Comparison of ENCODE assay signal across 27 cellular contexts in the genomic region with DNA sequence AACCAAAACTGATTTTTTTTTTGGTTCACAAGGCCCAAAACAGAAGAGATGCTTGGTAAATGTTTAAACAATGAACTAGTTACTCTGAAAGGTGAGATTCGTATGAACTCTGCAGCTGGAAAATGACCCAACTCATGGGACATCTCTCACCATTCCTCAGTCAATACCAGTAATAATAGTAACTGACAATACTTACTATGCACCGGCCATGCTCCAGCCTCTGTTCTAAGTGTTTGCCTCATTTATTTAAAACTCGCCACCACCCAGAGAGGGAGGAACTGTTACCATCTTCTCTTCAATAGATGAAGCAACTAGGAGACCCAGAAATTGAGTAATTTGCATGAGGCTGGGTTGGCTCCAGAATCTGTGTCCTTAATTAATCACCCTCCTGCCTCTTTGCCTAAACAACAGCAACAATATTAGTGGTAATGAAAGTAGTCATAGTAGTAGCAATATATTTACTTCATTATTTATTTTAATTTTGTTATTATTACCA.
"Had no signal": no experiment of that assay in that cellular context is flagged by ENCODE, and none has a peak within 500 bp of the region (broad histone marks: within the 10 kb centered on the region; RNA-seq: fewer than 3 reads in every experiment).

No MANE protein-coding gene starts in this region.

- H3K4me3 ChIP-seq: SJSA1 had no signal

- ATAC-seq: activated CD8-positive, alpha-beta T cell treated with anti-CD3 and anti-CD28 coated beads for 36 hours; activated T-cell treated with anti-CD3 and anti-CD28 coated beads, Interleukin-2, amount 50 U/mL, for 72 hours; activated T-helper 17 cell treated with anti-CD3 and anti-CD28 coated beads, Interleukin-2, amount 50 U/mL, for 72 hours had no signal

- H3K27me3 ChIP-seq: brain microvascular endothelial cell, SJSA1 had no signal

- H3K4me2 ChIP-seq: SK-N-SH had no signal

- H3K27ac ChIP-seq: brain microvascular endothelial cell, SJSA1 had no signal

- H3K9me2 ChIP-seq: SK-N-SH had no signal

- H3K9me3 ChIP-seq: SK-N-SH had no signal

- H3K9ac ChIP-seq: SK-N-SH had no signal

- DNase-seq: activated CD4-positive, alpha-beta T cell treated with anti-CD3 and anti-CD28 coated beads, Interleukin-2, amount 10 ng/mL, durations not matched to agents 24 days and 14 days; activated CD4-positive, alpha-beta T cell treated with anti-CD3 and anti-CD28 coated beads, Interleukin-2, amount 50 U/mL, for 4 hours; activated CD8-positive, alpha-beta T cell treated with anti-CD3 and anti-CD28 coated beads for 36 hours; activated naive CD4-positive, alpha-beta T cell; activated naive CD4-positive, alpha-beta T cell treated with anti-CD3 and anti-CD28 coated beads, Interleukin-2, amount 50 U/mL, for 16 hours; activated naive CD8-positive, alpha-beta T cell treated with anti-CD3 and anti-CD28 coated beads for 36 hours; activated T-cell treated with anti-CD3 and anti-CD28 coated beads, Interleukin-2, amount 50 U/mL, for 1 hour; activated T-cell treated with anti-CD3 and anti-CD28 coated beads, Interleukin-2, amount 50 U/mL, for 72 hours; amniotic stem cell; aorta; brain microvascular endothelial cell; NCI-H1092 treated with DMSO at 0.1 percent for 48 hours; NCI-H1417; NCI-H146; NCI-H187; NCI-H2029 treated with DMSO at 0.1 percent for 48 hours; NCI-H2107; NCI-H2171; NCI-H510A; NCI-H526; NCI-H748 treated with DMSO at 0.1 percent for 48 hours; NK-92 treated with Interleukin-12 subunit alpha and Interleukin-12 subunit beta, amount 100 ng/mL, for 24 hours; OCI-M1; SHP77; SK-N-SH had no signal
